ENCODE assay signal across 18 cellular contexts in genomic region chr13:41915096-41915495, GRCh38. TPM values are rescaled to one million over a fixed set of nuclear protein-coding genes. Genes with fewer than 3 reads are reported as not detected.
A peak's percentile ranks its signal among the peaks of the same experiment; 100 is the strongest.
DNase-seq lines count a peak whose midpoint lies in the region; ATAC-seq and TF ChIP-seq lines count a peak whose summit lies in the region.
"Had no signal": no experiment of that assay in that cellular context is flagged by ENCODE, and none has a peak within 500 bp of the region (broad histone marks: within the 10 kb centered on the region; RNA-seq: fewer than 3 reads in every experiment).

No MANE protein-coding gene starts in this region.

- H3K27ac ChIP-seq in heart right ventricle (peak overlapping the region in 9 of 10 donors; percentile 1 to 70 (median 23)), RWPE1 (no peak overlapping the region), skeletal muscle tissue (ENCODE audit: low read depth, low read length) (peak overlapping the region; percentile 25)

- no peak for TF ChIP-seq CTCF in heart right ventricle (IDR thresholded peaks at IDR 0.05)
- no peak for TF ChIP-seq CTCF in RWPE1 (conservative IDR thresholded peaks at IDR 0.05; ENCODE audit: low read depth)
- no peak for TF ChIP-seq CTCF in fibroblast of the aortic adventitia (IDR thresholded peaks at IDR 0.05; ENCODE audit: insufficient read depth, low read length)
- no peak for TF ChIP-seq CTCF in endothelial cell (IDR thresholded peaks at IDR 0.05; ENCODE audit: unreplicated experiment)

- no peak overlapping the region for H3K27ac Mint-ChIP-seq in endothelial cell (ENCODE audit: unreplicated experiment)
- H3K27ac Mint-ChIP-seq: naive thymus-derived CD4-positive, alpha-beta T cell had no signal

- no peak for DNase-seq in heart right ventricle
- DNase-seq in Right ventricle myocardium superior = no peak
- peak; percentile 10 for DNase-seq in RWPE1 (ENCODE audit: low spot score)
- peak; percentile 15 for DNase-seq in fibroblast of the aortic adventitia (ENCODE audit: low read depth)
- no peak for DNase-seq in effector CD4-positive, alpha-beta T cell
- no peak for DNase-seq in endothelial cell (ENCODE audit: low spot score)
- no peak for DNase-seq in hippocampal formation (lab: John Stamatoyannopoulos, UW)
- DNase-seq: activated CD4-positive, CD25-positive, alpha-beta regulatory T cell; activated CD8-positive, alpha-beta memory T cell treated with anti-CD3 and anti-CD28 coated beads, Interleukin-2, amount 50 U/mL, for 4 hours; Calu3; cerebellar nuclear complex; naive thymus-derived CD4-positive, alpha-beta T cell; NCI-H1092 treated with DMSO at 0.1 percent for 48 hours; NCI-H82; stimulated activated CD4-positive, alpha-beta T cell treated with anti-CD3 and anti-CD28 coated beads, Interleukin-12 subunit alpha, Interleukin-12 subunit beta, amount 100 ng/mL, for 4 hours had no signal

- H3K4me3 Mint-ChIP-seq in endothelial cell (ENCODE audit: unreplicated experiment) = no peak overlapping the region
- H3K4me3 Mint-ChIP-seq: naive thymus-derived CD4-positive, alpha-beta T cell; T-helper 1 cell treated with Interleukin-12 subunit alpha and Interleukin-12 subunit beta and Interleukin-4 antibody, amounts not matched to agents 30 μg/mL and 1 μg/mL, for 36 hours had no signal

- peaks cover 0 to 12% (median 0%) of the 10 kb centered on the region in 9 donors for H3K36me3 ChIP-seq in heart right ventricle
- H3K36me3 ChIP-seq in skeletal muscle tissue (ENCODE audit: control insufficient read depth in 3 of 3, insufficient read depth in 3 of 3, low read length in 3 of 3) = no peaks in the 10 kb centered on the region

- peaks cover 5 to 67% (median 46%) of the 10 kb centered on the region in 9 donors for H3K4me1 ChIP-seq in heart right ventricle
- peaks cover 21 to 24% (median 24%) of the 10 kb centered on the region in 3 donors for H3K4me1 ChIP-seq in skeletal muscle tissue (ENCODE audit: control insufficient read depth in 3 of 3, insufficient read depth in 3 of 3, low read length in 3 of 3)

- no peaks in the 10 kb centered on the region for H3K9me3 ChIP-seq in heart right ventricle
- no peaks in the 10 kb centered on the region for H3K9me3 ChIP-seq in skeletal muscle tissue (ENCODE audit: control insufficient read depth in 3 of 3, low read length in 3 of 3)

- peaks cover 3% of the 10 kb centered on the region for H3K27me3 Mint-ChIP-seq in endothelial cell (ENCODE audit: unreplicated experiment)
- H3K27me3 Mint-ChIP-seq: IgD-negative memory B cell; naive thymus-derived CD4-positive, alpha-beta T cell had no signal

- intact Hi-C loops in heart right ventricle (cut with DNase I) (loop anchor here in 3 of 10 donors (10.0 kb wide), 1 partner anchor 130 kb away; the partner anchor contains the start of gene DGKH (in 3 of the 3)), Right ventricle myocardium superior (cut with DNase I) (no loop called here)

- H3K4me3 ChIP-seq in heart right ventricle = no peak overlapping the region
- no peak overlapping the region for H3K4me3 ChIP-seq in fibroblast of the aortic adventitia (ENCODE audit: low read depth, low read length)
- no peak overlapping the region for H3K4me3 ChIP-seq in skeletal muscle tissue (ENCODE audit: low read length in 3 of 3)

- peaks cover 2% of the 10 kb centered on the region for H3K4me1 Mint-ChIP-seq in endothelial cell (ENCODE audit: unreplicated experiment)

- no peaks in the 10 kb centered on the region for H3K9me3 Mint-ChIP-seq in endothelial cell (ENCODE audit: unreplicated experiment)
- H3K9me3 Mint-ChIP-seq: IgD-negative memory B cell; naive thymus-derived CD4-positive, alpha-beta T cell; T-helper 1 cell treated with Interleukin-12 subunit alpha and Interleukin-12 subunit beta and Interleukin-4 antibody, amounts not matched to agents 30 μg/mL and 1 μg/mL, for 36 hours had no signal

- POLR2A ChIA-PET in RWPE1 (lab: Yijun Ruan, JAX; ENCODE audit: low non-redundant PET) = no interaction called here

- H3K9ac ChIP-seq in skeletal muscle tissue (ENCODE audit: low read depth in 1 of 3, low read length in 3 of 3) = no peak overlapping the region

- ATAC-seq in heart right ventricle = peak in 5 of 8 donors; percentile 35 to 51 (median 39)
- ATAC-seq in Right ventricle myocardium superior (ENCODE audit: poor library complexity) = no peak
- ATAC-seq: naive thymus-derived CD4-positive, alpha-beta T cell had no signal

- no peaks in the 10 kb centered on the region for H3K27me3 ChIP-seq in heart right ventricle
- no peaks in the 10 kb centered on the region for H3K27me3 ChIP-seq in skeletal muscle tissue (ENCODE audit: control insufficient read depth in 3 of 3, insufficient read depth in 3 of 3, low read length in 3 of 3)

- H3K36me3 Mint-ChIP-seq in endothelial cell (ENCODE audit: low read depth, unreplicated experiment) = no peaks in the 10 kb centered on the region

- CTCF ChIA-PET in RWPE1 (lab: Yijun Ruan, JAX) = no interaction called here

RNA-seq across cellular contexts. Expression of gene VWA8, which starts 45.8 kb away (rescaled TPM):
- 10 to 100 TPM; 36.1 to 71.6 (median 60.8) TPM for total RNA-seq in heart right ventricle
- 10 to 100 TPM in 1 of 2 donors, 1 to 10 TPM in 1; 7.5 to 19.9 TPM for polyA plus RNA-seq in heart right ventricle
- total RNA-seq in Right ventricle myocardium superior = 40.3 TPM
- total RNA-seq in fibroblast of the aortic adventitia (ENCODE audit: low replicate concordance) = 27.2 and 28.5 TPM in 2 replicates
- 49.1 TPM for total RNA-seq in skeletal muscle tissue
- total RNA-seq in endothelial cell (ENCODE audit: unreplicated experiment) = 8.2 TPM

Comparison
In these comparisons a context has a peak if more than half of its experiments do, and no peak if none do; other contexts are left out.
1. DNase-seq: peak in RWPE1 (single experiment) and fibroblast of the aortic adventitia (single experiment); none in heart right ventricle (0 of 2), Right ventricle myocardium superior (single experiment), effector CD4-positive, alpha-beta T cell (single experiment), endothelial cell (single experiment) and hippocampal formation (0 of 2).